ENCODE assay signal across 26 cellular contexts in the genomic region with DNA sequence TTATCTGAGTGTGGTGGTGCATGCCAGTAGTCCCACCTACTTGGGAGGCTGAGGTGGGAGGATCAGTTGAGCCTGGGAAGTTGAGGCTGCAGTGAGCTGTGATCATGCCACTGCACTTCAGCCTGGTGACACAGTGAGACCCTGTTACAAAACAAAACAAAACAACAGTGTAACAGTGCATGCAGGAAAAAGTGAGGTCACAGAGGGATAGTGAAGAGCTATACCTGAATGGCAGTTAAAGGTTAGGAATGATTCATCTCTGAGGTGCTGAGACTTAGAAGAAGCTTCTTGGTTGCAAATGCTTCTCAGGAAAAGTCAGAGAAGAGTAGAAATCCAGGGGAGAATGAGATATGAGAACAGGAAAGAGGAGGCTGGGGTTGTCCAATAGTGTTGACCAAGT.
A peak's percentile ranks its signal among the peaks of the same experiment; 100 is the strongest.
DNase-seq lines count a peak whose midpoint lies in the region; ATAC-seq, FAIRE-seq and TF ChIP-seq lines count a peak whose summit lies in the region.
"Had no signal": no experiment of that assay in that cellular context is flagged by ENCODE, and none has a peak within 500 bp of the region (broad histone marks: within the 10 kb centered on the region; RNA-seq: fewer than 3 reads in every experiment).

No MANE protein-coding gene starts in this region.

- H4K8ac ChIP-seq in trophoblast cell (ENCODE audit: low read depth, low read length) = no peak overlapping the region

- FAIRE-seq in HepG2 (lab: Jason Lieb, UNC) = no peak
- FAIRE-seq: A549, GM12891, GM18507, H54 had no signal

- no peaks in the 10 kb centered on the region for H3K27me3 Mint-ChIP-seq in WTC11 (ENCODE audit: low read depth)

- no peak overlapping the region for H4K12ac ChIP-seq in trophoblast cell (ENCODE audit: low read depth, low read length)

- ATAC-seq in HepG2 (no peak), right lobe of liver (no peak), WTC11 (no peak)
- ATAC-seq: A549 had no signal

- H3K18ac ChIP-seq in trophoblast cell (ENCODE audit: low read length) = peak overlapping the region; percentile 59

- H3K27ac Mint-ChIP-seq in WTC11 = peak overlapping the region; percentile 20; the same call in 1 of the 2 replicates
- H3K27ac Mint-ChIP-seq: CD14-positive monocyte; CD4-positive, alpha-beta T cell had no signal

- H3K9ac ChIP-seq in HepG2 (ENCODE audit: insufficient read depth, low read depth, low read length) = no peak overlapping the region
- H3K9ac ChIP-seq in trophoblast cell (ENCODE audit: low read length) = no peak overlapping the region
- H3K9ac ChIP-seq: BLaER1 treated with 17β-estradiol and CSF1 and Interleukin-3, amounts not matched to agents 10 nM and 100 nM had no signal

- TF ChIP-seq POLR2A in HepG2 (IDR thresholded peaks at IDR 0.05; ENCODE audit: insufficient read depth in 1 of 2, low read depth in 2 of 2, low read length in 2 of 2) (no peak), right lobe of liver (IDR thresholded peaks at IDR 0.05) (no peak)

- H3K4me2 ChIP-seq in HepG2 (ENCODE audit: low read depth, low read length) (no peak overlapping the region), trophoblast cell (ENCODE audit: low read length) (no peak overlapping the region)
- H3K4me2 ChIP-seq: A549; BLaER1 treated with 17β-estradiol and CSF1 and Interleukin-3, amounts not matched to agents 10 nM and 100 nM had no signal

- H3K27me3 ChIP-seq in HepG2 (ENCODE audit: control insufficient read depth in 1 of 2, insufficient read depth in 2 of 2, low read length in 2 of 2) (no peaks in the 10 kb centered on the region), right lobe of liver (no peaks in the 10 kb centered on the region), trophoblast cell (ENCODE audit: insufficient read depth, low read length) (no peaks in the 10 kb centered on the region), ascending aorta (no peaks in the 10 kb centered on the region)
- H3K27me3 ChIP-seq: BE2C; BLaER1 treated with 17β-estradiol and CSF1 and Interleukin-3, amounts not matched to agents 10 nM and 100 nM had no signal

- H3K36me3 Mint-ChIP-seq in WTC11 = peaks cover 8% of the 10 kb centered on the region
- H3K36me3 Mint-ChIP-seq: CD14-positive monocyte had no signal

- H3K79me2 ChIP-seq in HepG2 (ENCODE audit: insufficient read depth, low read length) = peaks cover 16% of the 10 kb centered on the region
- H3K79me2 ChIP-seq in trophoblast cell (ENCODE audit: control insufficient read depth, insufficient read depth, low read length, poor library complexity) = peaks cover 2% of the 10 kb centered on the region

- H2AFZ ChIP-seq in HepG2 (ENCODE audit: low read length) (no peak overlapping the region), trophoblast cell (ENCODE audit: insufficient read depth, low read length, poor library complexity) (no peak overlapping the region)

- TF ChIP-seq RAD21 in HepG2 (CRISPR knock-in tag; IDR thresholded peaks at IDR 0.05) = no peak

- no peak overlapping the region for H3K4me3 ChIP-seq in HepG2 (replicated peaks in 1 of 3; ENCODE audit: insufficient read depth in 1 of 3, low read depth in 2 of 3, low read length in 3 of 3)
- no peak overlapping the region for H3K4me3 ChIP-seq in right lobe of liver
- H3K4me3 ChIP-seq in epithelial cell of esophagus (ENCODE audit: low read length) = no peak overlapping the region
- no peak overlapping the region for H3K4me3 ChIP-seq in trophoblast cell (ENCODE audit: low read depth, low read length)
- no peak overlapping the region for H3K4me3 ChIP-seq in ascending aorta
- H3K4me3 ChIP-seq: A549; BLaER1 treated with 17β-estradiol and CSF1 and Interleukin-3, amounts not matched to agents 10 nM and 100 nM had no signal

- intact Hi-C loops in HepG2 (cut with micrococcal nuclease; ENCODE audit: unreplicated experiment) (no loop called here), right lobe of liver (cut with DNase I) (no loop called here), ascending aorta (cut with DNase I) (no loop called here)

- POLR2A ChIA-PET in HepG2 (lab: Yijun Ruan, JAX) (no interaction called here), WTC11 (lab: Charles Lee) (no interaction called here)

- no peak overlapping the region for H3K14ac ChIP-seq in trophoblast cell (ENCODE audit: low read length)

- no peak overlapping the region for H3K23ac ChIP-seq in trophoblast cell (ENCODE audit: low read length)

- H3K9me3 Mint-ChIP-seq in WTC11 = peaks cover 7% of the 10 kb centered on the region; the same call in 1 of the 2 replicates
- H3K9me3 Mint-ChIP-seq: CD4-positive, alpha-beta T cell had no signal

- no peaks in the 10 kb centered on the region for H3K79me1 ChIP-seq in trophoblast cell (ENCODE audit: low read length)

- H3K9me3 ChIP-seq in HepG2 (ENCODE audit: low read length) (no peaks in the 10 kb centered on the region), right lobe of liver (no peaks in the 10 kb centered on the region), trophoblast cell (ENCODE audit: insufficient read depth, low read depth, low read length) (no peaks in the 10 kb centered on the region), ascending aorta (no peaks in the 10 kb centered on the region)
- H3K9me3 ChIP-seq: A549; BE2C; BLaER1 treated with 17β-estradiol and CSF1 and Interleukin-3, amounts not matched to agents 10 nM and 100 nM had no signal

- TF ChIP-seq CTCF in HepG2 (CRISPR knock-in tag; IDR thresholded peaks at IDR 0.05) (no peak), right lobe of liver (IDR thresholded peaks at IDR 0.05) (no peak), WTC11 (IDR thresholded peaks at IDR 0.05) (no peak), epithelial cell of esophagus (IDR thresholded peaks at IDR 0.05; ENCODE audit: insufficient read depth, low read depth, low read length, missing control alignments) (no peak), ascending aorta (IDR thresholded peaks at IDR 0.05) (no peak)

- no peak overlapping the region for H2BK5ac ChIP-seq in trophoblast cell (ENCODE audit: low read depth, low read length, poor library complexity)

- in situ Hi-C loops in HepG2 (cut with HindIII; ENCODE audit: extremely low pct_ligation_motif_present, low pct_unique_long_range_greater_than_20kb) = no loop called here

- no TSS peak for BruUV-seq in HepG2 (replicated peaks; lab: Mats Ljungman, UMichigan)

- no peak overlapping the region for H2AK5ac ChIP-seq in trophoblast cell (ENCODE audit: low read length)

- TF ChIP-seq EP300 in HepG2 (IDR thresholded peaks at IDR 0.05; ENCODE audit: low read depth in 2 of 2, low read length in 2 of 2) (no peak), HepG2 (CRISPR knock-in tag; IDR thresholded peaks at IDR 0.05; ENCODE audit: borderline replicate concordance) (no peak)

- DNase-seq in HepG2 (ENCODE audit: low spot score) = no peak
- DNase-seq in right lobe of liver = no peak
- DNase-seq in WTC11 (ENCODE audit: low spot score) = no peak
- DNase-seq in epithelial cell of esophagus (ENCODE audit: low read depth) = peak; percentile 39
- DNase-seq in trophoblast cell = no peak
- DNase-seq in ascending aorta (ENCODE audit: low spot score in 2 of 2) = no peak
- DNase-seq in caudate nucleus (lab: John Stamatoyannopoulos, UW) = no peak
- DNase-seq in NCI-H1436 treated with DMSO at 0.1 percent for 48 hours (lab: John Stamatoyannopoulos, UW) = no peak
- DNase-seq: 8988T; ACHN; AML-193; BE2C; Calu3; CD4-positive, alpha-beta T cell; COR-L47; DMS53; DMS79 treated with DMSO at 0.1 percent for 48 hours; GF-D8; GOT3; HCEC 1CT had no signal

- H3K36me3 ChIP-seq in HepG2 (replicated peaks in 1 of 2; ENCODE audit: control insufficient read depth in 1 of 2, insufficient read depth in 2 of 2, low read length in 2 of 2) = peaks cover under 1 to 4% of the 10 kb centered on the region in 2 experiments; a peak in 2 of 5 replicates
- H3K36me3 ChIP-seq in right lobe of liver = no peaks in the 10 kb centered on the region
- H3K36me3 ChIP-seq in trophoblast cell (ENCODE audit: control insufficient read depth in 1 of 2, insufficient read depth in 2 of 2, low read length in 2 of 2) = no peaks in the 10 kb centered on the region
- no peaks in the 10 kb centered on the region for H3K36me3 ChIP-seq in ascending aorta
- H3K36me3 ChIP-seq: BE2C; BLaER1 treated with 17β-estradiol and CSF1 and Interleukin-3, amounts not matched to agents 10 nM and 100 nM had no signal

- H3K4ac ChIP-seq in trophoblast cell (ENCODE audit: low read depth, low read length) = no peak overlapping the region

- H3K4me1 Mint-ChIP-seq in WTC11 = peaks cover 16% of the 10 kb centered on the region
- H3K4me1 Mint-ChIP-seq: CD14-positive monocyte had no signal

- H2BK12ac ChIP-seq in trophoblast cell (ENCODE audit: low read length) = no peak overlapping the region

- CTCF ChIA-PET in HepG2 (lab: Yijun Ruan, JAX; ENCODE audit: low intra/inter-chr PET ratio, low total read pairs) (no interaction called here), WTC11 (lab: Charles Lee) (no interaction called here)

- H2BK120ac ChIP-seq in trophoblast cell (ENCODE audit: insufficient read depth, low read length, poor library complexity) = no peak overlapping the region

- H3K4me3 Mint-ChIP-seq in WTC11 = no peak overlapping the region
- H3K4me3 Mint-ChIP-seq: CD14-positive monocyte; CD4-positive, alpha-beta T cell had no signal

- no peak overlapping the region for H3K27ac ChIP-seq in HepG2 (ENCODE audit: extremely low read length, insufficient read depth, low read length)
- no peak overlapping the region for H3K27ac ChIP-seq in right lobe of liver
- H3K27ac ChIP-seq in trophoblast cell (ENCODE audit: low read depth, low read length) = no peak overlapping the region
- H3K27ac ChIP-seq in ascending aorta = no peak overlapping the region
- no peak overlapping the region for H3K27ac ChIP-seq in caudate nucleus (ENCODE audit: low read depth, low read length)
- H3K27ac ChIP-seq: A549; BLaER1 treated with 17β-estradiol and CSF1 and Interleukin-3, amounts not matched to agents 10 nM and 100 nM had no signal

- H3K4me1 ChIP-seq in HepG2 (ENCODE audit: insufficient read depth, low read length) (peaks cover 20% of the 10 kb centered on the region), right lobe of liver (no peaks in the 10 kb centered on the region), trophoblast cell (ENCODE audit: control insufficient read depth in 1 of 2, insufficient read depth in 2 of 2, low read length in 2 of 2) (peaks cover 0 to 7% of the 10 kb centered on the region in 2 experiments), ascending aorta (no peaks in the 10 kb centered on the region)
- H3K4me1 ChIP-seq: A549; BLaER1 treated with 17β-estradiol and CSF1 and Interleukin-3, amounts not matched to agents 10 nM and 100 nM had no signal

- 0 out of 2 replicates have a peak, but pooled peaks cover 2% of the 10 kb centered on the region for H4K20me1 ChIP-seq in HepG2 (ENCODE audit: insufficient read depth, low read length)
- H4K20me1 ChIP-seq: BLaER1 treated with 17β-estradiol and CSF1 and Interleukin-3, amounts not matched to agents 10 nM and 100 nM had no signal

- H4K91ac ChIP-seq in trophoblast cell (ENCODE audit: low read depth, low read length) = no peak overlapping the region

TF ChIP-seq in WTC11, 78 proteins besides CTCF, POLR2A, EP300 and RAD21 (continues in another document):
- TF ChIP-seq ESRRA (CRISPR knock-in tag; IDR thresholded peaks at IDR 0.05; ENCODE audit: borderline replicate concordance) = no peak
